ENCODE assay signal across 9 cellular contexts in the genomic region with DNA sequence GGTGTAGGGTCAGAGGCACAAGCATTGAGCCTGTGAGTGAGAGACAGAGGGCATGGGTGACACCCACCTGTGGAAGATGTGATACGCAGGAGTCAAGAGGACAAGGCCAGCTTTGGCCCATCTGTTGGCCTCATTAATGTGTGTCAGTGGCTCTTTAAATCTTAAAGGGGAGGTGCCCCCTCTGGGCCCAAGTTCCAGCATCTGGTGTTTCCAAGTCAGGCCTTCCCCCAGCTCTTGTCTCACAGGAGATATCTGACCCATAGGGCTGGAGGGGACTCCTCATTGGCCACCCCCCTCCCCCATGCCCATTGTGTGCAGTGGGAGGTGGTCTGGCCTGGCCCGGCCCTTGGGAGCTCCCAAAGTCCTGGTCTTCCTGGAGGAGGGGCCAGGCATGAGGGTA. TPM values are rescaled to one million over a fixed set of nuclear protein-coding genes. Genes with fewer than 3 reads are reported as not detected.
DNase-seq lines count a peak whose midpoint lies in the region; ATAC-seq and TF ChIP-seq lines count a peak whose summit lies in the region.
"Had no signal": no experiment of that assay in that cellular context is flagged by ENCODE, and none has a peak within 500 bp of the region (broad histone marks: within the 10 kb centered on the region; RNA-seq: fewer than 3 reads in every experiment).

No MANE protein-coding gene starts in this region.

- H3K9me3 Mint-ChIP-seq in activated naive CD4-positive, alpha-beta T cell treated with anti-CD3 and anti-CD28 coated beads, Interleukin-2, amount 50 U/mL, for 72 hours, result no peaks in the 10 kb centered on the region
- no peaks in the 10 kb centered on the region for H3K9me3 Mint-ChIP-seq in activated naive CD8-positive, alpha-beta T cell treated with anti-CD3 and anti-CD28 coated beads, Interleukin-2, amount 50 U/mL, for 24 hours

- peak overlapping the region; percentile 33 to 84 for H3K27ac Mint-ChIP-seq in activated naive CD4-positive, alpha-beta T cell treated with anti-CD3 and anti-CD28 coated beads, Interleukin-2, amount 50 U/mL, for 72 hours
- H3K27ac Mint-ChIP-seq in activated naive CD8-positive, alpha-beta T cell treated with anti-CD3 and anti-CD28 coated beads, Interleukin-2, amount 50 U/mL, for 24 hours, result peak overlapping the region; percentile 31

- no peak for ATAC-seq in activated naive CD4-positive, alpha-beta T cell treated with anti-CD3 and anti-CD28 coated beads, Interleukin-2, amount 50 U/mL, for 72 hours
- ATAC-seq in activated naive CD8-positive, alpha-beta T cell treated with anti-CD3 and anti-CD28 coated beads, Interleukin-2, amount 50 U/mL, for 24 hours, result no peak
- ATAC-seq in upper lobe of left lung (ENCODE audit: low FRiP score in 2 of 2), result peak in 1 of 2 donors; percentile 11
- ATAC-seq in HG03039 (IDR thresholded peaks at IDR 0.05; ENCODE audit: unreplicated experiment), result no peak
- no peak for ATAC-seq in HG02571 (IDR thresholded peaks at IDR 0.05; ENCODE audit: unreplicated experiment)

- WGBS in upper lobe of left lung, 2 donors, result 83 to 87% methylated on average over 2 of the region's 2 CpGs

- H3K27me3 Mint-ChIP-seq in activated naive CD8-positive, alpha-beta T cell treated with anti-CD3 and anti-CD28 coated beads, Interleukin-2, amount 50 U/mL, for 24 hours, result no peaks in the 10 kb centered on the region

- no peaks in the 10 kb centered on the region for H3K9me3 ChIP-seq in upper lobe of left lung
- H3K9me3 ChIP-seq: BE2C had no signal

- TF ChIP-seq CTCF in upper lobe of left lung (IDR thresholded peaks at IDR 0.05), result no peak

- peak overlapping the region; percentile 18 to 81 (median 49) for H3K27ac ChIP-seq in upper lobe of left lung

- peaks cover 0 to 71% (median 41%) of the 10 kb centered on the region in 4 donors for H3K36me3 ChIP-seq in upper lobe of left lung
- H3K36me3 ChIP-seq: BE2C had no signal

- TF ChIP-seq EP300 in upper lobe of left lung (IDR thresholded peaks at IDR 0.05), result no peak

- peaks cover 41% of the 10 kb centered on the region for H3K4me1 Mint-ChIP-seq in activated naive CD8-positive, alpha-beta T cell treated with anti-CD3 and anti-CD28 coated beads, Interleukin-2, amount 50 U/mL, for 24 hours

- H3K36me3 Mint-ChIP-seq in activated naive CD4-positive, alpha-beta T cell treated with anti-CD3 and anti-CD28 coated beads, Interleukin-2, amount 50 U/mL, for 72 hours, result peaks cover 6 to 15% of the 10 kb centered on the region in 2 donors
- H3K36me3 Mint-ChIP-seq in activated naive CD8-positive, alpha-beta T cell treated with anti-CD3 and anti-CD28 coated beads, Interleukin-2, amount 50 U/mL, for 24 hours (ENCODE audit: low read depth), result peaks cover 22% of the 10 kb centered on the region

- H3K4me3 ChIP-seq in upper lobe of left lung, result no peak overlapping the region

- no peaks in the 10 kb centered on the region for H3K27me3 ChIP-seq in upper lobe of left lung
- H3K27me3 ChIP-seq: BE2C had no signal

- H3K4me3 Mint-ChIP-seq in activated naive CD8-positive, alpha-beta T cell treated with anti-CD3 and anti-CD28 coated beads, Interleukin-2, amount 50 U/mL, for 24 hours, result no peak overlapping the region

- TF ChIP-seq POLR2A in upper lobe of left lung (IDR thresholded peaks at IDR 0.05), result no peak

- H3K4me1 ChIP-seq in upper lobe of left lung, result peaks cover 18 to 41% (median 28%) of the 10 kb centered on the region in 4 donors
- H3K4me1 ChIP-seq: BE2C had no signal

- no peak for DNase-seq in activated naive CD4-positive, alpha-beta T cell treated with anti-CD3 and anti-CD28 coated beads, Interleukin-2, amount 50 U/mL, for 72 hours (ENCODE audit: low spot score in 2 of 2)
- no peak for DNase-seq in activated naive CD4-positive, alpha-beta T cell (lab: John Stamatoyannopoulos, UW)
- DNase-seq in activated naive CD8-positive, alpha-beta T cell treated with anti-CD3 and anti-CD28 coated beads, Interleukin-2, amount 50 U/mL, for 24 hours, result no peak
- DNase-seq in iPS-NIHi11 (ENCODE audit: low spot score) (peak; percentile 67), upper lobe of left lung (no peak)
- no peak for DNase-seq in stimulated activated CD4-positive, alpha-beta T cell treated with anti-CD3 and anti-CD28 coated beads, Interleukin-12 subunit alpha, Interleukin-12 subunit beta, amount 100 ng/mL, for 4 hours
- DNase-seq: BE2C had no signal

RNA-seq across cellular contexts. Expression of a gene that starts 8.9 kb away (rescaled TPM):
- under 1 TPM; 0.66 to 0.74 TPM for total RNA-seq in activated naive CD4-positive, alpha-beta T cell treated with anti-CD3 and anti-CD28 coated beads, Interleukin-2, amount 50 U/mL, for 72 hours
- total RNA-seq in upper lobe of left lung, result 1 to 10 TPM in 4 of 6 donors, under 1 TPM in 1, not detected in 1; 0.59 to 3.7 (median 1.7) TPM

RNA-seq across cellular contexts. Expression of a gene that starts 10.8 kb away (rescaled TPM):
- total RNA-seq in activated naive CD4-positive, alpha-beta T cell treated with anti-CD3 and anti-CD28 coated beads, Interleukin-2, amount 50 U/mL, for 72 hours, result 100 to 1,000 TPM; 101 to 144 TPM
- 100 to 1,000 TPM in 4 of 6 donors, 10 to 100 TPM in 2; 70.4 to 220 (median 133) TPM for total RNA-seq in upper lobe of left lung

RNA-seq across cellular contexts. Expression of a gene that starts 14.3 kb away (rescaled TPM):
- total RNA-seq in activated naive CD4-positive, alpha-beta T cell treated with anti-CD3 and anti-CD28 coated beads, Interleukin-2, amount 50 U/mL, for 72 hours, result 10 to 100 TPM; 32.6 to 47.1 TPM
- 10 to 100 TPM; 27.9 to 65.8 (median 45.3) TPM for total RNA-seq in upper lobe of left lung

RNA-seq across cellular contexts. Expression of a gene that starts 16.4 kb away (rescaled TPM):
- 10 to 100 TPM; 35.9 to 44.3 TPM for total RNA-seq in activated naive CD4-positive, alpha-beta T cell treated with anti-CD3 and anti-CD28 coated beads, Interleukin-2, amount 50 U/mL, for 72 hours
- 10 to 100 TPM; 22.6 to 60.7 (median 39.7) TPM for total RNA-seq in upper lobe of left lung

RNA-seq across cellular contexts. Expression of a gene that starts 27.3 kb away (rescaled TPM):
- 10 to 100 TPM; 73.6 to 76.5 TPM for total RNA-seq in activated naive CD4-positive, alpha-beta T cell treated with anti-CD3 and anti-CD28 coated beads, Interleukin-2, amount 50 U/mL, for 72 hours
- total RNA-seq in upper lobe of left lung, result 100 to 1,000 TPM in 4 of 6 donors, 10 to 100 TPM in 2; 52.1 to 132 (median 107) TPM
